ENCODE assay signal across 1 cellular context in the genomic region with DNA sequence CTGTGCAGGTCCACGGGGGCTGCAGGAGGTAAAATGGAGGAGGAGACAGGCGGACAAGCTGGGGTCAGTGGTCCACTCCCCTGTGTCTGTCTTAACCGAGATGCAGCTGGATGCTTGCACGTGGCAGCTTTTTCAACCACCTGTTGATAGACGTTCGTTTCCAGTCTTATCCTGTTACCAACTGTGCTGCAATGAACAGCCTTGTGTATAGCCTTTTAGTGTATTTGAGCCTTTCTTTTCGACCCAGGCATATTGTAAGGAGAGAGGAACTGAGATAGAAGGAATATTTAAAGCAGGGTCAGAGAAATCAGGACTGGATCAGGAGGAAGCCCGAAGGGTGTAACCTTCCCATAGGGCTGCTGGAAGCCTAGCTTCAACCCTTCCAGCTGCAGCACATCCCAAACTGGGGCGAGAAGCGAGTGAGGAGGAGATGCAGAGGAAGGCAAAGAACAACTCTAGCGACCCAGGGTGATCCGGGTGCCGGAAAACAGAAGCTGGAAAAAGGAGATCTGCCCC.
TF ChIP-seq lines count a peak whose summit lies in the region.

No MANE protein-coding gene starts in this region.

TF ChIP-seq in endothelial cell of umbilical vein, 7 proteins besides CTCF, POLR2A, EP300 and RAD21 (continued from another document):
- TF ChIP-seq, protein P1, sequence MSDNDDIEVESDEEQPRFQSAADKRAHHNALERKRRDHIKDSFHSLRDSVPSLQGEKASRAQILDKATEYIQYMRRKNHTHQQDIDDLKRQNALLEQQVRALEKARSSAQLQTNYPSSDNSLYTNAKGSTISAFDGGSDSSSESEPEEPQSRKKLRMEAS (IDR thresholded peaks at IDR 0.05; ENCODE audit: insufficient read depth, insufficient read length) = no peak
- TF ChIP-seq JUN (IDR thresholded peaks at IDR 0.05; ENCODE audit: borderline replicate concordance, insufficient read depth, insufficient read length, low read depth) (no peak), FOS (IDR thresholded peaks at IDR 0.05; ENCODE audit: borderline replicate concordance, insufficient read depth, low read length) (no peak), POLR2AphosphoS5 (IDR thresholded peaks at IDR 0.05; ENCODE audit: insufficient read depth, low read depth, low read length) (no peak), EZH2 (IDR thresholded peaks at IDR 0.05; ENCODE audit: borderline replicate concordance, low read depth, low read length, severe bottlenecking) (no peak), MYC (IDR thresholded peaks at IDR 0.05; ENCODE audit: low read depth, low read length) (no peak)
